ENCODE assay signal across 1 cellular context in the genomic region with DNA sequence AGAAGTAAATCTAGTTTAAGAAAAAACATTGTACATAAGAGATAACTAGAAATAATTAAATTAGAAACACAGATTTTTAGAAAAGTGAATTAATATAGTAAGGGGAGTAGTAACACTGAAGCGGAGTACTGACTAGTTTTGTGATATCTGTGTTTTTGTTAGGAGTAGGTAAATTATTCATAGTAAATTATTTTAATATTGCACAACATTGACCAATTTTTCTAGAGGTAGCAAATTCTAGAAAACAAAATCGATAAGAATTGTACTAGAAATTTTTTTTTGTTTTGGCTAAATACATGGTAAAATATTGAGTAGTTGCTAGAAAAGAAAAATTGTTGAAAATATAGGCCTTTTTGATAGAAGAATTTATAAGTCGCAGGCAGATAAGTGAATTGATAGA.
TF ChIP-seq lines count a peak whose summit lies in the region.

No MANE protein-coding gene starts in this region.

TF ChIP-seq in H1, 55 proteins besides CTCF, POLR2A, EP300 and RAD21:
- TF ChIP-seq JUN (IDR thresholded peaks at IDR 0.05; ENCODE audit: low read depth, low read length) (no peak), SIRT6 (IDR thresholded peaks at IDR 0.05; ENCODE audit: low read length) (no peak), BRCA1 (IDR thresholded peaks at IDR 0.05; ENCODE audit: low read depth, low read length) (no peak), POLR2AphosphoS5 (IDR thresholded peaks at IDR 0.05; ENCODE audit: low read depth, low read length) (no peak)
